Comparison of ENCODE assay signal across 15 cellular contexts in the genomic region with DNA sequence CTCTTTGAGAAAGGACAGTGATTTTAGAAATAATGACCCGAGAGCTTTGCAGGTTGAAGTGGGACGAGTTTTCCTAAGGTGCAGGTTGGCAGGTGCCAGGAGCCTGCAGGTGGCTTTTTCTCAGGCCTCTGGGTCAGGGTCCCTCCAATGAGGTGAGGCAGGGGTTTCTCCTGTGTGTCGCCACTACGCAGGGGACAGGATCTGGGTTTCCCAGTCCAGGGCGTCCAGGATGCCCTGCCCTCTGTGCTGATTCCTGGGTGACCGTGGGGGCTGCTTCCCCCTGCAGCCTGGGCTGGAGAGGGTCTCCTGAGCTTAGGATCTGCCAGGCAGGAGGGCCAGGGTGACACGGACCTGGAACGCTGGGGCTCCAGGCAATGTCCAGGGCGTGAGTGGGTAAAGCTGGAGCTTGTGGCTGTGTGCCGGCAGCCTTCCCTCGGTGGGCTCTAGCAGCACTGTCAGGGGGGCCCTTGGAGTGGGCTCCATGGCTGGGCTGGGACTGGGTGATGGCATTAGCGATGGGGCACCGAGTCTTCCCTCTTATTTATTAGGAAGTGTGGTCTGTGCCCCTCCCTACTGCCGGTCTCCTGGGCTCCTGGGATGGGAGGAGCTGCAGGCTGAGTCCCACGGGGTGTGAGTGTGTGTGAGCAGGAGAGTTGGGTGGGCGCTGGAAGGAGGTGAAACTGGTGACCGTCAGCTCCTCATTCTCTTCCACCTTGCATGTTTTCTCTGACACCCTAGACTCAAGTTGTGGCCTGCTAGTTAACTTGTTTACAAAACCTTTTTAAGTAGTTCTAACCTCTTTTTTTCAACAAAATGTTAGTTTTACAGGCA. TPM values are rescaled to one million over a fixed set of nuclear protein-coding genes. Genes with fewer than 3 reads are reported as not detected.
DNase-seq lines count a peak whose midpoint lies in the region; ATAC-seq, FAIRE-seq and TF ChIP-seq lines count a peak whose summit lies in the region.
"Had no signal": no experiment of that assay in that cellular context is flagged by ENCODE, and none has a peak within 500 bp of the region (broad histone marks: within the 10 kb centered on the region; RNA-seq: fewer than 3 reads in every experiment).

No MANE protein-coding gene starts in this region.

- no peaks in the 10 kb centered on the region for H3K36me3 ChIP-seq in MM.1S (replicated peaks; ENCODE audit: insufficient read depth, low read length)
- H3K36me3 ChIP-seq in ectodermal cell (ENCODE audit: control insufficient read depth, insufficient read depth, low read length): no peaks in the 10 kb centered on the region
- no peaks in the 10 kb centered on the region for H3K36me3 ChIP-seq in psoas muscle (ENCODE audit: insufficient read depth in 1 of 2, low read depth in 1 of 2)
- H3K36me3 ChIP-seq in HepG2 (replicated peaks in 1 of 2; ENCODE audit: control insufficient read depth in 1 of 2, insufficient read depth in 2 of 2, low read length in 2 of 2): no peaks in the 10 kb centered on the region
- H3K36me3 ChIP-seq: transverse colon had no signal

- no peaks in the 10 kb centered on the region for H3K9me2 ChIP-seq in MM.1S (replicated peaks; ENCODE audit: insufficient read depth, low read length)

- H3K27ac ChIP-seq in MM.1S (ENCODE audit: low read length) (no peak overlapping the region), ectodermal cell (ENCODE audit: insufficient read depth, low read depth, low read length, poor library complexity, severe bottlenecking) (no peak overlapping the region), psoas muscle (no peak overlapping the region), HepG2 (ENCODE audit: extremely low read length, insufficient read depth, low read length) (no peak overlapping the region)

- H3K36me3 Mint-ChIP-seq in T-helper 2 cell treated with Interferon-gamma antibody and Interleukin-4, amounts not matched to agents 5 μg/mL and 100 μg/mL, for 36 hours (ENCODE audit: low read depth): no peaks in the 10 kb centered on the region
- no peaks in the 10 kb centered on the region for H3K36me3 Mint-ChIP-seq in osteocyte (ENCODE audit: unreplicated experiment)

- H4K20me1 ChIP-seq in MM.1S (ENCODE audit: insufficient read depth, low read length) (no peaks in the 10 kb centered on the region), HepG2 (ENCODE audit: insufficient read depth, low read length) (no peaks in the 10 kb centered on the region)

- no peak for FAIRE-seq in HepG2 (lab: Jason Lieb, UNC)

- intact Hi-C loops in psoas muscle (cut with DNase I): no loop called here
- intact Hi-C loops in HepG2 (cut with micrococcal nuclease; ENCODE audit: unreplicated experiment): no loop called here

- no peak for TF ChIP-seq CTCF in MM.1S (IDR thresholded peaks at IDR 0.05; ENCODE audit: low read length)
- TF ChIP-seq CTCF in osteocyte (IDR thresholded peaks at IDR 0.05): no peak
- TF ChIP-seq CTCF in psoas muscle (IDR thresholded peaks at IDR 0.05): no peak
- TF ChIP-seq CTCF in HepG2 (CRISPR knock-in tag; IDR thresholded peaks at IDR 0.05): no peak

- 73 to 78% methylated on average over 17 of the region's 17 CpGs for WGBS in ectodermal cell, 2 experiments
- 75 to 76% (median 75%) methylated on average over 16 to 17 of the region's 17 CpGs for WGBS in psoas muscle, 3 donors
- 26% methylated on average over 9 of the region's 17 CpGs for WGBS in HepG2 (ENCODE audit: low lambda C conversion rate)

- DNase-seq in T-helper 2 cell treated with Interferon-gamma antibody and Interleukin-4, amounts not matched to agents 5 μg/mL and 100 μg/mL, for 36 hours (ENCODE audit: low spot score): no peak
- DNase-seq in T-helper 2 cell (no peak), MM.1S (no peak), osteocyte (ENCODE audit: extremely low spot score, unreplicated experiment) (no peak), H4 (ENCODE audit: low spot score) (no peak), psoas muscle (no peak), HepG2 (ENCODE audit: low spot score) (no peak)
- DNase-seq: amniotic stem cell, midbrain, SHP77, transverse colon had no signal

- no peak for TF ChIP-seq RAD21 in HepG2 (CRISPR knock-in tag; IDR thresholded peaks at IDR 0.05)

- H3K4me3 Mint-ChIP-seq in T-helper 2 cell treated with Interferon-gamma antibody and Interleukin-4, amounts not matched to agents 5 μg/mL and 100 μg/mL, for 36 hours: peak overlapping the region; percentile 66
- H3K4me3 Mint-ChIP-seq in osteocyte (ENCODE audit: unreplicated experiment): peak overlapping the region; percentile 68

- H3K9me3 ChIP-seq in MM.1S (replicated peaks; ENCODE audit: insufficient read depth, low read length): no peaks in the 10 kb centered on the region
- H3K9me3 ChIP-seq in ectodermal cell (ENCODE audit: control insufficient read depth, low read length): no peaks in the 10 kb centered on the region
- H3K9me3 ChIP-seq in psoas muscle: no peaks in the 10 kb centered on the region
- H3K9me3 ChIP-seq in HepG2 (ENCODE audit: low read length): no peaks in the 10 kb centered on the region
- H3K9me3 ChIP-seq: transverse colon had no signal

- H3K9me3 Mint-ChIP-seq in T-helper 2 cell treated with Interferon-gamma antibody and Interleukin-4, amounts not matched to agents 5 μg/mL and 100 μg/mL, for 36 hours: no peaks in the 10 kb centered on the region
- no peaks in the 10 kb centered on the region for H3K9me3 Mint-ChIP-seq in osteocyte (ENCODE audit: unreplicated experiment)

- 0 out of 2 replicates have a peak, but pooled peaks cover 3% of the 10 kb centered on the region for H3F3A ChIP-seq in MM.1S (ENCODE audit: insufficient read depth, low read length)

- H3K27ac Mint-ChIP-seq in T-helper 2 cell treated with Interferon-gamma antibody and Interleukin-4, amounts not matched to agents 5 μg/mL and 100 μg/mL, for 36 hours: no peak overlapping the region
- peak overlapping the region; percentile 39 for H3K27ac Mint-ChIP-seq in osteocyte (ENCODE audit: unreplicated experiment)

- H3K4me2 ChIP-seq in MM.1S (ENCODE audit: low read depth, low read length) (peak overlapping the region; percentile 77; the same call in 1 of the 2 replicates), HepG2 (ENCODE audit: low read depth, low read length) (no peak overlapping the region)

- peaks cover 39% of the 10 kb centered on the region for H3K79me2 ChIP-seq in MM.1S (ENCODE audit: low read length)
- H3K79me2 ChIP-seq in HepG2 (ENCODE audit: insufficient read depth, low read length): no peaks in the 10 kb centered on the region

- ATAC-seq in psoas muscle: no peak
- no peak for ATAC-seq in HepG2

- POLR2A ChIA-PET in HepG2 (lab: Yijun Ruan, JAX): no interaction called here

- TF ChIP-seq EP300 in HepG2 (IDR thresholded peaks at IDR 0.05; ENCODE audit: low read depth in 2 of 2, low read length in 2 of 2) (no peak), HepG2 (CRISPR knock-in tag; IDR thresholded peaks at IDR 0.05; ENCODE audit: borderline replicate concordance) (no peak)

- 0 out of 2 replicates have a peak, but pooled peaks cover 3% of the 10 kb centered on the region for H3K4me1 ChIP-seq in MM.1S (ENCODE audit: low read length)
- H3K4me1 ChIP-seq in ectodermal cell (ENCODE audit: control insufficient read depth, insufficient read depth, low read length): peaks cover 31% of the 10 kb centered on the region
- H3K4me1 ChIP-seq in psoas muscle: no peaks in the 10 kb centered on the region
- peaks cover 24% of the 10 kb centered on the region for H3K4me1 ChIP-seq in HepG2 (ENCODE audit: insufficient read depth, low read length)

- no peaks in the 10 kb centered on the region for H3K27me3 ChIP-seq in MM.1S (replicated peaks; ENCODE audit: insufficient read depth, low read length)
- peaks cover 5% of the 10 kb centered on the region for H3K27me3 ChIP-seq in ectodermal cell (ENCODE audit: control insufficient read depth, insufficient read depth, low read length, poor library complexity, severe bottlenecking)
- H3K27me3 ChIP-seq in psoas muscle (ENCODE audit: insufficient read depth in 3 of 3, low read length in 2 of 3): peaks cover 3 to 31% (median 14%) of the 10 kb centered on the region in 3 donors
- H3K27me3 ChIP-seq in HepG2 (ENCODE audit: control insufficient read depth in 1 of 2, insufficient read depth in 2 of 2, low read length in 2 of 2): peaks cover 3 to 27% of the 10 kb centered on the region in 2 experiments; a peak in 3 of 5 replicates

- CTCF ChIA-PET in HepG2 (lab: Yijun Ruan, JAX; ENCODE audit: low intra/inter-chr PET ratio, low total read pairs): no interaction called here

- H3K4me1 Mint-ChIP-seq in T-helper 2 cell treated with Interferon-gamma antibody and Interleukin-4, amounts not matched to agents 5 μg/mL and 100 μg/mL, for 36 hours (ENCODE audit: low read depth): peaks cover 21% of the 10 kb centered on the region
- H3K4me1 Mint-ChIP-seq in osteocyte (ENCODE audit: unreplicated experiment): peaks cover 25% of the 10 kb centered on the region

- H3K4me3 ChIP-seq in MM.1S (ENCODE audit: low read length) (peak overlapping the region; percentile 63; the same call in 1 of the 2 replicates), ectodermal cell (ENCODE audit: insufficient read depth, low read depth, low read length) (peak overlapping the region; percentile 66), psoas muscle (no peak overlapping the region), HepG2 (replicated peaks in 1 of 3; ENCODE audit: insufficient read depth in 1 of 3, low read depth in 2 of 3, low read length in 3 of 3) (no peak overlapping the region)

- BruUV-seq in HepG2 (replicated peaks; lab: Mats Ljungman, UMichigan): no TSS peak

- no peak overlapping the region for H3K9ac ChIP-seq in MM.1S (ENCODE audit: low read length)
- H3K9ac ChIP-seq in HepG2 (ENCODE audit: insufficient read depth, low read depth, low read length): no peak overlapping the region

- H3K27me3 Mint-ChIP-seq in T-helper 2 cell treated with Interferon-gamma antibody and Interleukin-4, amounts not matched to agents 5 μg/mL and 100 μg/mL, for 36 hours (ENCODE audit: low read depth): peaks cover 40% of the 10 kb centered on the region
- no peaks in the 10 kb centered on the region for H3K27me3 Mint-ChIP-seq in osteocyte (ENCODE audit: unreplicated experiment)

- TF ChIP-seq POLR2A in HepG2 (IDR thresholded peaks at IDR 0.05; ENCODE audit: insufficient read depth in 1 of 2, low read depth in 2 of 2, low read length in 2 of 2): no peak

- H2AFZ ChIP-seq in MM.1S (ENCODE audit: low read length) (no peak overlapping the region), HepG2 (ENCODE audit: low read length) (no peak overlapping the region)

- in situ Hi-C loops in HepG2 (cut with HindIII; ENCODE audit: extremely low pct_ligation_motif_present, low pct_unique_long_range_greater_than_20kb): no loop called here

RNA-seq across cellular contexts. Expression of a gene that starts 1.8 kb away (rescaled TPM):
- 77.3 TPM for polyA plus RNA-seq in ectodermal cell (2013, experiment 1 of 4)
- polyA plus RNA-seq in ectodermal cell (2013, experiment 2 of 4): 72.2 TPM
- polyA plus RNA-seq in ectodermal cell (2013, experiment 3 of 4): 58.2 TPM
- polyA plus RNA-seq in ectodermal cell (2013, experiment 4 of 4): 62.1 TPM
- total RNA-seq in osteocyte (23.5 and 24.7 TPM in 2 replicates), psoas muscle (under 1 TPM in 2 of 4 donors, not detected in 2; 0.19 to 0.36 TPM), HepG2 (2016; rRNA removed; fragmentation: Illumina TruSeq; extraction: Trizol) (0.29 and 0.62 TPM in 2 replicates)
- 13.2 and 17.7 TPM in 2 replicates for total RNA-seq in H4 (2014; rRNA removed; shearing (Covaris generic))
- polyA plus RNA-seq in psoas muscle (under 1 TPM; 0.06 to 0.08 (median 0.08) TPM), HepG2 (2011; rRNA removed) (1.5 and 2.3 TPM in 2 replicates)
- 0.40 and 0.79 TPM in 2 replicates for total RNA-seq in HepG2 (2016; cell fraction: cytosol; rRNA removed; fragmentation: Illumina TruSeq; extraction: Trizol; ENCODE audit: low read depth)
- total RNA-seq in HepG2 (2016; cell fraction: insoluble cytoplasmic fraction; rRNA removed; fragmentation: Illumina TruSeq; extraction: Trizol): 0.56 and 0.74 TPM in 2 replicates
- total RNA-seq in HepG2 (2016; cell fraction: membrane; rRNA removed; fragmentation: Illumina TruSeq; extraction: Trizol): 0.79 and 0.83 TPM in 2 replicates
- 0.60 and 0.71 TPM in 2 replicates for total RNA-seq in HepG2 (2016; cell fraction: nucleus; rRNA removed; fragmentation: Illumina TruSeq; extraction: Trizol)
- polyA plus RNA-seq in HepG2 (2011; cell fraction: cytosol; rRNA removed): 1.2 and 1.4 TPM in 2 replicates
- polyA plus RNA-seq in HepG2 (2011; cell fraction: nucleus; rRNA removed): 2.0 and 2.3 TPM in 2 replicates
- polyA plus RNA-seq in HepG2 (2012): 1.0 TPM in 2 replicates
- 0.34 and 0.35 TPM in 2 replicates for polyA plus RNA-seq in HepG2 (2016; cell fraction: cytosol; fragmentation: Illumina TruSeq; extraction: Trizol; ENCODE audit: low read depth)
- polyA plus RNA-seq in HepG2 (2016; cell fraction: insoluble cytoplasmic fraction; fragmentation: Illumina TruSeq; extraction: Trizol; ENCODE audit: low read depth): 0.58 and 0.87 TPM in 2 replicates
- polyA plus RNA-seq in HepG2 (2016; cell fraction: membrane; fragmentation: Illumina TruSeq; extraction: Trizol; ENCODE audit: low read depth): 0.64 TPM in 2 replicates
- 1.00 and 1.3 TPM in 2 replicates for polyA plus RNA-seq in HepG2 (2016; cell fraction: nucleus; fragmentation: Illumina TruSeq; extraction: Trizol; ENCODE audit: insufficient read depth, low read depth)
- 0.26 and 2.5 TPM in 2 replicates for polyA minus RNA-seq in HepG2 (2011; rRNA and poly(A)+ RNA removed; ENCODE audit: low replicate concordance)
- polyA minus RNA-seq in HepG2 (2011; cell fraction: cytosol; rRNA and poly(A)+ RNA removed): 0.49 and 0.79 TPM in 2 replicates
- polyA minus RNA-seq in HepG2 (2011; cell fraction: nucleus; rRNA and poly(A)+ RNA removed): 0.99 and 1.9 TPM in 2 replicates

RNA-seq across cellular contexts. Expression of a gene that starts 39.1 kb away (rescaled TPM):
- not detected for polyA plus RNA-seq in ectodermal cell (2013, experiment 1 of 4)
- not detected for polyA plus RNA-seq in ectodermal cell (2013, experiment 2 of 4)
- not detected for polyA plus RNA-seq in ectodermal cell (2013, experiment 3 of 4)
- not detected for polyA plus RNA-seq in ectodermal cell (2013, experiment 4 of 4)
- total RNA-seq in osteocyte (not detected in 2 replicates), psoas muscle (not detected), HepG2 (2016; rRNA removed; fragmentation: Illumina TruSeq; extraction: Trizol) (not detected in 2 replicates)
- total RNA-seq in H4 (2014; rRNA removed; shearing (Covaris generic)): not detected in 2 replicates
- polyA plus RNA-seq in psoas muscle (not detected), HepG2 (2011; rRNA removed) (not detected in 2 replicates)
- total RNA-seq in HepG2 (2016; cell fraction: cytosol; rRNA removed; fragmentation: Illumina TruSeq; extraction: Trizol; ENCODE audit: low read depth): not detected in 2 replicates
- not detected in 2 replicates for total RNA-seq in HepG2 (2016; cell fraction: insoluble cytoplasmic fraction; rRNA removed; fragmentation: Illumina TruSeq; extraction: Trizol)
- total RNA-seq in HepG2 (2016; cell fraction: membrane; rRNA removed; fragmentation: Illumina TruSeq; extraction: Trizol): not detected in 2 replicates
- not detected in 2 replicates for total RNA-seq in HepG2 (2016; cell fraction: nucleus; rRNA removed; fragmentation: Illumina TruSeq; extraction: Trizol)
- polyA plus RNA-seq in HepG2 (2011; cell fraction: cytosol; rRNA removed): not detected in 2 replicates
- polyA plus RNA-seq in HepG2 (2011; cell fraction: nucleus; rRNA removed): not detected in 2 replicates
- polyA plus RNA-seq in HepG2 (2012): 0.13 TPM in 1 of 2 replicates, not detected in the other
- not detected in 2 replicates for polyA plus RNA-seq in HepG2 (2016; cell fraction: cytosol; fragmentation: Illumina TruSeq; extraction: Trizol; ENCODE audit: low read depth)
- polyA plus RNA-seq in HepG2 (2016; cell fraction: insoluble cytoplasmic fraction; fragmentation: Illumina TruSeq; extraction: Trizol; ENCODE audit: low read depth): not detected in 2 replicates
- not detected in 2 replicates for polyA plus RNA-seq in HepG2 (2016; cell fraction: membrane; fragmentation: Illumina TruSeq; extraction: Trizol; ENCODE audit: low read depth)
- polyA plus RNA-seq in HepG2 (2016; cell fraction: nucleus; fragmentation: Illumina TruSeq; extraction: Trizol; ENCODE audit: insufficient read depth, low read depth): not detected in 2 replicates
- polyA minus RNA-seq in HepG2 (2011; rRNA and poly(A)+ RNA removed; ENCODE audit: low replicate concordance): not detected in 2 replicates
- polyA minus RNA-seq in HepG2 (2011; cell fraction: cytosol; rRNA and poly(A)+ RNA removed): not detected in 2 replicates
- not detected in 2 replicates for polyA minus RNA-seq in HepG2 (2011; cell fraction: nucleus; rRNA and poly(A)+ RNA removed)
- total RNA-seq: G401, skeletal muscle tissue, transverse colon had no signal
- polyA plus RNA-seq: esophagus had no signal

Comparison
In these comparisons a context has a peak if more than half of its experiments do, and no peak if none do; other contexts are left out.
1. H3K4me3 ChIP-seq: peak in MM.1S (single experiment) and ectodermal cell (single experiment); none in psoas muscle (single experiment) and HepG2 (0 of 3).